ENCODE assay signal across 1 cellular context in genomic region chr4:80963051-80963450, GRCh38.
TF ChIP-seq lines count a peak whose summit lies in the region.

No MANE protein-coding gene starts in this region.

TF ChIP-seq in GM23338, 12 proteins besides CTCF, POLR2A, EP300 and RAD21:
- TF ChIP-seq STAT1 (IDR thresholded peaks at IDR 0.05; ENCODE audit: unreplicated experiment) (no peak), POLR2AphosphoS5 (IDR thresholded peaks at IDR 0.05; ENCODE audit: low read depth) (no peak), NANOG (IDR thresholded peaks at IDR 0.05; ENCODE audit: borderline replicate concordance) (no peak), ZNF331 (CRISPR knock-in tag; IDR thresholded peaks at IDR 0.05; ENCODE audit: low read depth) (no peak)
- TF ChIP-seq, protein P1, sequence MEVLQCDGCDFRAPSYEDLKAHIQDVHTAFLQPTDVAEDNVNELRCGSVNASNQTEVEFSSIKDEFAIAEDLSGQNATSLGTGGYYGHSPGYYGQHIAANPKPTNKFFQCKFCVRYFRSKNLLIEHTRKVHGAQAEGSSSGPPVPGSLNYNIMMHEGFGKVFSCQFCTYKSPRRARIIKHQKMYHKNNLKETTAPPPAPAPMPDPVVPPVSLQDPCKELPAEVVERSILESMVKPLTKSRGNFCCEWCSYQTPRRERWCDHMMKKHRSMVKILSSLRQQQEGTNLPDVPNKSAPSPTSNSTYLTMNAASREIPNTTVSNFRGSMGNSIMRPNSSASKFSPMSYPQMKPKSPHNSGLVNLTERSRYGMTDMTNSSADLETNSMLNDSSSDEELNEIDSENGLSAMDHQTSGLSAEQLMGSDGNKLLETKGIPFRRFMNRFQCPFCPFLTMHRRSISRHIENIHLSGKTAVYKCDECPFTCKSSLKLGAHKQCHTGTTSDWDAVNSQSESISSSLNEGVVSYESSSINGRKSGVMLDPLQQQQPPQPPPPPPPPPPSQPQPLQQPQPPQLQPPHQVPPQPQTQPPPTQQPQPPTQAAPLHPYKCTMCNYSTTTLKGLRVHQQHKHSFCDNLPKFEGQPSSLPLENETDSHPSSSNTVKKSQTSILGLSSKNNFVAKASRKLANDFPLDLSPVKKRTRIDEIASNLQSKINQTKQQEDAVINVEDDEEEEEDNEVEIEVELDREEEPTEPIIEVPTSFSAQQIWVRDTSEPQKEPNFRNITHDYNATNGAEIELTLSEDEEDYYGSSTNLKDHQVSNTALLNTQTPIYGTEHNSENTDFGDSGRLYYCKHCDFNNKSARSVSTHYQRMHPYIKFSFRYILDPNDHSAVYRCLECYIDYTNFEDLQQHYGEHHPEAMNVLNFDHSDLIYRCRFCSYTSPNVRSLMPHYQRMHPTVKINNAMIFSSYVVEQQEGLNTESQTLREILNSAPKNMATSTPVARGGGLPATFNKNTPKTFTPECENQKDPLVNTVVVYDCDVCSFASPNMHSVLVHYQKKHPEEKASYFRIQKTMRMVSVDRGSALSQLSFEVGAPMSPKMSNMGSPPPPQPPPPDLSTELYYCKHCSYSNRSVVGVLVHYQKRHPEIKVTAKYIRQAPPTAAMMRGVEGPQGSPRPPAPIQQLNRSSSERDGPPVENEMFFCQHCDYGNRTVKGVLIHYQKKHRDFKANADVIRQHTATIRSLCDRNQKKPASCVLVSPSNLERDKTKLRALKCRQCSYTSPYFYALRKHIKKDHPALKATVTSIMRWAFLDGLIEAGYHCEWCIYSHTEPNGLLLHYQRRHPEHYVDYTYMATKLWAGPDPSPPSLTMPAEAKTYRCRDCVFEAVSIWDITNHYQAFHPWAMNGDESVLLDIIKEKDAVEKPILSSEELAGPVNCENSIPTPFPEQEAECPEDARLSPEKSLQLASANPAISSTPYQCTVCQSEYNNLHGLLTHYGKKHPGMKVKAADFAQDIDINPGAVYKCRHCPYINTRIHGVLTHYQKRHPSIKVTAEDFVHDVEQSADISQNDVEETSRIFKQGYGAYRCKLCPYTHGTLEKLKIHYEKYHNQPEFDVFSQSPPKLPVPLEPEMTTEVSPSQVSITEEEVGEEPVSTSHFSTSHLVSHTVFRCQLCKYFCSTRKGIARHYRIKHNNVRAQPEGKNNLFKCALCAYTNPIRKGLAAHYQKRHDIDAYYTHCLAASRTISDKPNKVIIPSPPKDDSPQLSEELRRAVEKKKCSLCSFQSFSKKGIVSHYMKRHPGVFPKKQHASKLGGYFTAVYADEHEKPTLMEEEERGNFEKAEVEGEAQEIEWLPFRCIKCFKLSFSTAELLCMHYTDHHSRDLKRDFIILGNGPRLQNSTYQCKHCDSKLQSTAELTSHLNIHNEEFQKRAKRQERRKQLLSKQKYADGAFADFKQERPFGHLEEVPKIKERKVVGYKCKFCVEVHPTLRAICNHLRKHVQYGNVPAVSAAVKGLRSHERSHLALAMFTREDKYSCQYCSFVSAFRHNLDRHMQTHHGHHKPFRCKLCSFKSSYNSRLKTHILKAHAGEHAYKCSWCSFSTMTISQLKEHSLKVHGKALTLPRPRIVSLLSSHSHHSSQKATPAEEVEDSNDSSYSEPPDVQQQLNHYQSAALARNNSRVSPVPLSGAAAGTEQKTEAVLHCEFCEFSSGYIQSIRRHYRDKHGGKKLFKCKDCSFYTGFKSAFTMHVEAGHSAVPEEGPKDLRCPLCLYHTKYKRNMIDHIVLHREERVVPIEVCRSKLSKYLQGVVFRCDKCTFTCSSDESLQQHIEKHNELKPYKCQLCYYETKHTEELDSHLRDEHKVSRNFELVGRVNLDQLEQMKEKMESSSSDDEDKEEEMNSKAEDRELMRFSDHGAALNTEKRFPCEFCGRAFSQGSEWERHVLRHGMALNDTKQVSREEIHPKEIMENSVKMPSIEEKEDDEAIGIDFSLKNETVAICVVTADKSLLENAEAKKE (CRISPR knock-in tag; IDR thresholded peaks at IDR 0.05), result no peak
- TF ChIP-seq, protein P2, sequence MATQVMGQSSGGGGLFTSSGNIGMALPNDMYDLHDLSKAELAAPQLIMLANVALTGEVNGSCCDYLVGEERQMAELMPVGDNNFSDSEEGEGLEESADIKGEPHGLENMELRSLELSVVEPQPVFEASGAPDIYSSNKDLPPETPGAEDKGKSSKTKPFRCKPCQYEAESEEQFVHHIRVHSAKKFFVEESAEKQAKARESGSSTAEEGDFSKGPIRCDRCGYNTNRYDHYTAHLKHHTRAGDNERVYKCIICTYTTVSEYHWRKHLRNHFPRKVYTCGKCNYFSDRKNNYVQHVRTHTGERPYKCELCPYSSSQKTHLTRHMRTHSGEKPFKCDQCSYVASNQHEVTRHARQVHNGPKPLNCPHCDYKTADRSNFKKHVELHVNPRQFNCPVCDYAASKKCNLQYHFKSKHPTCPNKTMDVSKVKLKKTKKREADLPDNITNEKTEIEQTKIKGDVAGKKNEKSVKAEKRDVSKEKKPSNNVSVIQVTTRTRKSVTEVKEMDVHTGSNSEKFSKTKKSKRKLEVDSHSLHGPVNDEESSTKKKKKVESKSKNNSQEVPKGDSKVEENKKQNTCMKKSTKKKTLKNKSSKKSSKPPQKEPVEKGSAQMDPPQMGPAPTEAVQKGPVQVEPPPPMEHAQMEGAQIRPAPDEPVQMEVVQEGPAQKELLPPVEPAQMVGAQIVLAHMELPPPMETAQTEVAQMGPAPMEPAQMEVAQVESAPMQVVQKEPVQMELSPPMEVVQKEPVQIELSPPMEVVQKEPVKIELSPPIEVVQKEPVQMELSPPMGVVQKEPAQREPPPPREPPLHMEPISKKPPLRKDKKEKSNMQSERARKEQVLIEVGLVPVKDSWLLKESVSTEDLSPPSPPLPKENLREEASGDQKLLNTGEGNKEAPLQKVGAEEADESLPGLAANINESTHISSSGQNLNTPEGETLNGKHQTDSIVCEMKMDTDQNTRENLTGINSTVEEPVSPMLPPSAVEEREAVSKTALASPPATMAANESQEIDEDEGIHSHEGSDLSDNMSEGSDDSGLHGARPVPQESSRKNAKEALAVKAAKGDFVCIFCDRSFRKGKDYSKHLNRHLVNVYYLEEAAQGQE (IDR thresholded peaks at IDR 0.05; ENCODE audit: unreplicated experiment), result no peak
